In genomic region chr14:88825078-88825458, GRCh38 we compare ENCODE assay signal across 8 cellular contexts. TPM values are rescaled to one million over a fixed set of nuclear protein-coding genes. Genes with fewer than 3 reads are reported as not detected.
DNase-seq lines count a peak whose midpoint lies in the region; ATAC-seq lines count a peak whose summit lies in the region.

No MANE protein-coding gene starts in this region.

- H3K4me3 ChIP-seq in iPS DF 6.9 (ENCODE audit: low read length) (peak overlapping the region; percentile 85), stomach smooth muscle (ENCODE audit: low read length in 2 of 2) (peak overlapping the region; percentile 90 to 98)

- no peak overlapping the region for H3K27ac ChIP-seq in iPS DF 6.9 (ENCODE audit: low read length)
- no peak overlapping the region for H3K27ac ChIP-seq in stomach smooth muscle (ENCODE audit: low read length)

- ATAC-seq in activated T-cell treated with anti-CD3 and anti-CD28 coated beads, Interleukin-2, amount 50 U/mL, for 4 hours, result no peak
- ATAC-seq in activated T-helper 17 cell treated with anti-CD3 and anti-CD28 coated beads, Interleukin-2, amount 50 U/mL, for 72 hours (replicated peaks), result no peak
- ATAC-seq in HG03442 (IDR thresholded peaks at IDR 0.05; ENCODE audit: unreplicated experiment), result no peak

- no peaks in the 10 kb centered on the region for H3K36me3 Mint-ChIP-seq in activated T-cell treated with anti-CD3 and anti-CD28 coated beads, Interleukin-2, amount 50 U/mL, for 4 hours (ENCODE audit: insufficient read depth)
- no peaks in the 10 kb centered on the region for H3K36me3 Mint-ChIP-seq in activated T-helper 17 cell treated with anti-CD3 and anti-CD28 coated beads, Interleukin-2, amount 50 U/mL, for 72 hours (ENCODE audit: low read depth)

- H3K36me3 ChIP-seq in iPS DF 6.9 (ENCODE audit: control insufficient read depth, insufficient read depth, low read length), result no peaks in the 10 kb centered on the region
- no peaks in the 10 kb centered on the region for H3K36me3 ChIP-seq in stomach smooth muscle (ENCODE audit: control insufficient read depth in 2 of 2, insufficient read depth in 2 of 2, low read length in 2 of 2)

- H3K9me3 ChIP-seq in iPS DF 6.9 (ENCODE audit: control insufficient read depth, insufficient read depth, low read length), result no peaks in the 10 kb centered on the region
- H3K9me3 ChIP-seq in stomach smooth muscle (ENCODE audit: control insufficient read depth in 2 of 2, low read length in 2 of 2), result no peaks in the 10 kb centered on the region

- peak overlapping the region; percentile 93 for H3K27ac Mint-ChIP-seq in activated T-helper 17 cell treated with anti-CD3 and anti-CD28 coated beads, Interleukin-2, amount 50 U/mL, for 72 hours

- H3K9ac ChIP-seq in stomach smooth muscle (ENCODE audit: low read length in 2 of 2), result peak overlapping the region; percentile 74 to 91

- no CpG with 5 or more reads among the region's 5 CpGs for WGBS in iPS DF 6.9 (ENCODE audit: insufficient coverage, insufficient read length)

- peak overlapping the region; percentile 84 for H3K4me3 Mint-ChIP-seq in activated T-cell treated with anti-CD3 and anti-CD28 coated beads, Interleukin-2, amount 50 U/mL, for 4 hours
- peak overlapping the region; percentile 87 for H3K4me3 Mint-ChIP-seq in activated T-helper 17 cell treated with anti-CD3 and anti-CD28 coated beads, Interleukin-2, amount 50 U/mL, for 72 hours

- no peaks in the 10 kb centered on the region for H3K4me1 ChIP-seq in iPS DF 6.9 (ENCODE audit: control insufficient read depth, insufficient read depth, low read length)
- no peaks in the 10 kb centered on the region for H3K4me1 ChIP-seq in stomach smooth muscle (ENCODE audit: control insufficient read depth, insufficient read depth, low read length)

- H3K4me1 Mint-ChIP-seq in activated T-cell treated with anti-CD3 and anti-CD28 coated beads, Interleukin-2, amount 50 U/mL, for 4 hours (ENCODE audit: low read depth), result peaks cover 10% of the 10 kb centered on the region
- H3K4me1 Mint-ChIP-seq in activated T-helper 17 cell treated with anti-CD3 and anti-CD28 coated beads, Interleukin-2, amount 50 U/mL, for 72 hours, result peaks cover 5% of the 10 kb centered on the region

- H3K27me3 ChIP-seq in iPS DF 6.9 (ENCODE audit: control insufficient read depth, insufficient read depth, low read length), result no peaks in the 10 kb centered on the region
- H3K27me3 ChIP-seq in stomach smooth muscle (ENCODE audit: control insufficient read depth in 1 of 2, insufficient read depth in 2 of 2, low read length in 2 of 2), result no peaks in the 10 kb centered on the region

- no peaks in the 10 kb centered on the region for H3K27me3 Mint-ChIP-seq in activated T-cell treated with anti-CD3 and anti-CD28 coated beads, Interleukin-2, amount 50 U/mL, for 4 hours (ENCODE audit: low read depth)
- H3K27me3 Mint-ChIP-seq in activated T-helper 17 cell treated with anti-CD3 and anti-CD28 coated beads, Interleukin-2, amount 50 U/mL, for 72 hours, result peaks cover under 1% of the 10 kb centered on the region

- no peak for DNase-seq in activated T-cell treated with anti-CD3 and anti-CD28 coated beads, Interleukin-2, amount 50 U/mL, for 4 hours
- no peak for DNase-seq in activated T-cell treated with anti-CD3 and anti-CD28 coated beads for 4 hours
- DNase-seq in iPS DF 6.9 (ENCODE audit: low read depth, low spot score), result no peak
- no peak for DNase-seq in stimulated activated CD4-positive, alpha-beta T cell treated with anti-CD3 and anti-CD28 coated beads, Interleukin-12 subunit alpha, Interleukin-12 subunit beta, amount 100 ng/mL, for 4 hours
- no peak for DNase-seq in RPMI8226

- no peaks in the 10 kb centered on the region for H3K9me3 Mint-ChIP-seq in activated T-cell treated with anti-CD3 and anti-CD28 coated beads, Interleukin-2, amount 50 U/mL, for 4 hours
- no peaks in the 10 kb centered on the region for H3K9me3 Mint-ChIP-seq in activated T-helper 17 cell treated with anti-CD3 and anti-CD28 coated beads, Interleukin-2, amount 50 U/mL, for 72 hours

RNA-seq across cellular contexts. Expression of gene TTC8, which starts 0.6 kb away (rescaled TPM):
- total RNA-seq in activated T-cell treated with anti-CD3 and anti-CD28 coated beads, Interleukin-2, amount 50 U/mL, for 4 hours, result 1 to 10 TPM; 3.8 to 5.2 (median 4.0) TPM
- total RNA-seq in activated T-helper 17 cell treated with anti-CD3 and anti-CD28 coated beads, Interleukin-2, amount 50 U/mL, for 72 hours, result 1 to 10 TPM; 1.2 to 2.9 TPM

RNA-seq across cellular contexts. Expression of gene EML5, which starts 32.3 kb away (rescaled TPM):
- 1 to 10 TPM; 3.6 to 4.1 (median 4.0) TPM for total RNA-seq in activated T-cell treated with anti-CD3 and anti-CD28 coated beads, Interleukin-2, amount 50 U/mL, for 4 hours
- 1 to 10 TPM; 1.6 to 2.6 TPM for total RNA-seq in activated T-helper 17 cell treated with anti-CD3 and anti-CD28 coated beads, Interleukin-2, amount 50 U/mL, for 72 hours
